23 cellular contexts compared by ENCODE assay signal in genomic region chr5:103346162-103346748, GRCh38.
A peak's percentile ranks its signal among the peaks of the same experiment; 100 is the strongest.
DNase-seq lines count a peak whose midpoint lies in the region; ATAC-seq and TF ChIP-seq lines count a peak whose summit lies in the region.
"Had no signal": no experiment of that assay in that cellular context is flagged by ENCODE, and none has a peak within 500 bp of the region (broad histone marks: within the 10 kb centered on the region; RNA-seq: fewer than 3 reads in every experiment).

No MANE protein-coding gene starts in this region.

- H3K9ac ChIP-seq in H9 (ENCODE audit: extremely low read depth, insufficient read length, low read length) (no peak overlapping the region), endodermal cell (ENCODE audit: extremely low read depth, low read length, poor library complexity, severe bottlenecking) (peak overlapping the region; percentile 21)

- no peak overlapping the region; the same call in 1 of the 2 replicates for H3K14ac ChIP-seq in H9 (ENCODE audit: insufficient read depth, low read length)

- H3K36me3 Mint-ChIP-seq in H9 (ENCODE audit: insufficient read depth in 1 of 3, low read depth in 3 of 3) (no peaks in the 10 kb centered on the region), endodermal cell (ENCODE audit: low read depth) (no peaks in the 10 kb centered on the region)
- H3K36me3 Mint-ChIP-seq: CD14-positive monocyte had no signal

- H3K56ac ChIP-seq in H9 (ENCODE audit: insufficient read length, low read depth, low read length): no peak overlapping the region

- H3K4me3 ChIP-seq in endodermal cell (ENCODE audit: low read length): peak overlapping the region; percentile 42
- H3K4me3 ChIP-seq: SJCRH30 had no signal

- H4K20me1 ChIP-seq in H9 (ENCODE audit: control insufficient read depth, insufficient read depth, insufficient read length): no peaks in the 10 kb centered on the region

- no peak for TF ChIP-seq CTCF in H9 (conservative IDR thresholded peaks at IDR 0.05)
- no peak for TF ChIP-seq CTCF in endodermal cell (conservative IDR thresholded peaks at IDR 0.05)

- H3K4me1 ChIP-seq in H9 (ENCODE audit: insufficient read depth, low read length): no peaks in the 10 kb centered on the region; the same call in 1 of the 2 replicates
- peaks cover 19% of the 10 kb centered on the region for H3K4me1 ChIP-seq in endodermal cell (ENCODE audit: control insufficient read depth, insufficient read depth, low read length)

- no peaks in the 10 kb centered on the region for H3K27me3 ChIP-seq in H9 (ENCODE audit: insufficient read depth, low read length)
- no peaks in the 10 kb centered on the region for H3K27me3 ChIP-seq in endodermal cell (ENCODE audit: control insufficient read depth, insufficient read depth, low read length, poor library complexity, severe bottlenecking)
- H3K27me3 ChIP-seq: SJCRH30 had no signal

- H3K27ac Mint-ChIP-seq in H9 (no peak overlapping the region), endodermal cell (no peak overlapping the region)
- H3K27ac Mint-ChIP-seq: CD14-positive monocyte, HFFc6 had no signal

- H4K91ac ChIP-seq in H9 (ENCODE audit: insufficient read length, low read depth, low read length): no peak overlapping the region

- H3K23ac ChIP-seq in H9 (ENCODE audit: insufficient read length, low read depth, low read length): no peak overlapping the region

- no peak overlapping the region for H2BK15ac ChIP-seq in H9 (ENCODE audit: low read depth, low read length)

- H2AFZ ChIP-seq in H9 (ENCODE audit: low read length): peak overlapping the region; percentile 89

- no peak for ATAC-seq in GM21447 (IDR thresholded peaks at IDR 0.05; ENCODE audit: unreplicated experiment)
- ATAC-seq: HepG2 had no signal

- no peak overlapping the region for H2BK5ac ChIP-seq in H9 (ENCODE audit: insufficient read length, low read length)

- no peaks in the 10 kb centered on the region for H3K36me3 ChIP-seq in endodermal cell (ENCODE audit: control insufficient read depth, insufficient read depth, low read length)
- H3K36me3 ChIP-seq: SJCRH30 had no signal

- H2BK12ac ChIP-seq in H9 (ENCODE audit: insufficient read length, low read depth, low read length): no peak overlapping the region

- H3K27me3 Mint-ChIP-seq in H9 (ENCODE audit: low read depth) (no peaks in the 10 kb centered on the region), endodermal cell (ENCODE audit: insufficient read depth) (no peaks in the 10 kb centered on the region)

- no peaks in the 10 kb centered on the region for H3K79me2 ChIP-seq in H9 (ENCODE audit: insufficient read depth, low read length)

- WGBS in H9 (ENCODE audit: extremely low coverage, insufficient read length, low lambda C conversion rate): no CpG with 5 or more reads among the region's 11 CpGs
- WGBS in endodermal cell (ENCODE audit: insufficient coverage in 1 of 2, insufficient read length in 1 of 2), 2 experiments: 55 to 69% methylated on average over 8 to 11 of the region's 11 CpGs

- peak overlapping the region; percentile 50 for H2AK5ac ChIP-seq in H9 (ENCODE audit: insufficient read length, low read length)

- DNase-seq in H9 (peak; percentile 70), endodermal cell (peak; percentile 91), iPS-NIHi7 (ENCODE audit: extremely low spot score) (peak; percentile 37), renal cortical epithelial cell (ENCODE audit: low read depth) (peak; percentile 21), NCI-H2227 (lab: John Stamatoyannopoulos, UW; ENCODE audit: unreplicated experiment) (no peak), NCI-H146 treated with DMSO at 0.1 percent for 48 hours (lab: John Stamatoyannopoulos, UW; ENCODE audit: unreplicated experiment) (no peak)
- no peak for DNase-seq in activated CD4-positive, alpha-beta T cell treated with anti-CD3 and anti-CD28 coated beads, Interleukin-2, amount 50 U/mL, for 4 hours
- DNase-seq: COR-L47; DMS153; EL; HFFc6; Karpas-422; MM.1S; NCI-H1105 treated with DMSO at 0.1 percent for 48 hours; NCI-H1930; NCI-H526 treated with DMSO at 0.1 percent for 48 hours; NK-92 treated with Interleukin-12 subunit alpha and Interleukin-12 subunit beta, amount 100 ng/mL, for 24 hours; OCI-M1; RPMI8226; SJCRH30 had no signal

- H3K4me2 ChIP-seq in H9 (ENCODE audit: insufficient read depth, insufficient read length, low read length): no peak overlapping the region

- H3T11ph ChIP-seq in H9 (ENCODE audit: low read length): peak overlapping the region; percentile 6

- H3K4me3 Mint-ChIP-seq in H9: no peak overlapping the region
- H3K4me3 Mint-ChIP-seq in endodermal cell: no peak overlapping the region
- H3K4me3 Mint-ChIP-seq: CD14-positive monocyte, HFFc6 had no signal

- H4K5ac ChIP-seq in H9 (ENCODE audit: insufficient read length, low read depth, low read length): no peak overlapping the region

- H3K79me1 ChIP-seq in H9 (ENCODE audit: insufficient read depth, low read depth, low read length, poor library complexity, severe bottlenecking): no peaks in the 10 kb centered on the region

- H3K4me1 Mint-ChIP-seq in H9 (0 out of 4 replicates have a peak, but pooled peaks cover 3 to 4% of the 10 kb centered on the region in 2 experiments), endodermal cell (peaks cover 7% of the 10 kb centered on the region)
- H3K4me1 Mint-ChIP-seq: CD14-positive monocyte had no signal

- H3K23me2 ChIP-seq in H9 (ENCODE audit: insufficient read length, low read depth, low read length, poor library complexity, severe bottlenecking): no peaks in the 10 kb centered on the region

- no peaks in the 10 kb centered on the region for H3K9me3 ChIP-seq in H9 (ENCODE audit: control insufficient read depth, low read depth, low read length)
- peaks cover 9% of the 10 kb centered on the region for H3K9me3 ChIP-seq in endodermal cell (ENCODE audit: control insufficient read depth, low read length)
- H3K9me3 ChIP-seq: SJCRH30 had no signal

- H3K9me3 Mint-ChIP-seq in H9 (peaks cover 5% of the 10 kb centered on the region in 2 experiments; a peak in 2 of 5 replicates), endodermal cell (peaks cover 12% of the 10 kb centered on the region)

- no peak overlapping the region for H2BK20ac ChIP-seq in H9 (ENCODE audit: low read depth, low read length, poor library complexity, severe bottlenecking)

- H3K27ac ChIP-seq in H9 (ENCODE audit: insufficient read length, low read depth, low read length) (no peak overlapping the region), endodermal cell (ENCODE audit: low read depth, low read length) (no peak overlapping the region)
- H3K27ac ChIP-seq: SJCRH30 had no signal

- peak overlapping the region; percentile 48 for H3K18ac ChIP-seq in H9 (ENCODE audit: insufficient read length, low read depth, low read length)

- no peak overlapping the region for H4K8ac ChIP-seq in H9 (replicated peaks; ENCODE audit: insufficient read length, low read depth, low read length)

- no peak overlapping the region for H2BK120ac ChIP-seq in H9 (ENCODE audit: low read depth, low read length, poor library complexity, severe bottlenecking)

- H3K4ac ChIP-seq in H9 (ENCODE audit: low read depth, low read length): no peak overlapping the region

Comparison
In these comparisons a context has a peak if more than half of its experiments do, and no peak if none do; other contexts are left out.
1. DNase-seq: peak in H9 (single experiment), endodermal cell (single experiment), iPS-NIHi7 (single experiment) and renal cortical epithelial cell (single experiment); none in activated CD4-positive, alpha-beta T cell treated with anti-CD3 and anti-CD28 coated beads, Interleukin-2, amount 50 U/mL, for 4 hours (0 of 2), NCI-H2227 (single experiment) and NCI-H146 treated with DMSO at 0.1 percent for 48 hours (single experiment).